ENCODE assay signal across 8 cellular contexts in the genomic region with DNA sequence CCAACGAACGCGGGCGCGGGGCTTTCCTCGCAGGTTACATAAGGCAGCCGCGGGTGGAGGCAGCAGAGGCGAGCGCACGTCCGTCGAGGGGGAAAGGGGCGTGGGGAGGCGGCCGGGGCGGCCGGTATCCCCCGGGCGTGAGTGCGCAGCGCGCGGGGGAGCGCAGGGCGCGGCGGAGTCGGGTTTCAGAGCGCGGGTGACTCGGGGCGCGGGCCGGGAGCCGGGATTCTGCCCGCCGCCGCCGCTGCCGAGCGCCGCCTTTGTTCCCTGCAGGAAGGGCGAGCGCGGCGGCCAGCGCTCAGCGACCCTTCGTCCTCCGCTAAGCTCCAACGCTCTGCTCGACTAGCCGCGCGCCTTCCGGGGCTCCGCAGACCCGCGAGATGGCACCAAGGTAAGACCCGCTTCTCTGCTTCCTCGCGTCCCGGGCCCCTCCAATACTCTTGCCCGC. TPM values are rescaled to one million over a fixed set of nuclear protein-coding genes. Genes with fewer than 3 reads are reported as not detected.
DNase-seq lines count a peak whose midpoint lies in the region; ATAC-seq, FAIRE-seq and TF ChIP-seq lines count a peak whose summit lies in the region.

TSS of gene COL15A1 (plus strand) at position 226 of the 448 bp plus-strand sequence. CDS start at position 381, 155 bp downstream.

- no peak for ATAC-seq in GM18868 (IDR thresholded peaks at IDR 0.05; ENCODE audit: unreplicated experiment)
- no peak for ATAC-seq in GM21528 (IDR thresholded peaks at IDR 0.05; ENCODE audit: low FRiP score, unreplicated experiment)

- H3K9me3 Mint-ChIP-seq in T-helper 2 cell treated with Interferon-gamma antibody and Interleukin-4, amounts not matched to agents 5 μg/mL and 100 μg/mL, for 36 hours: no peaks in the 10 kb centered on the region

- DNase-seq in GM12891 (ENCODE audit: insufficient read length, low spot score) (peak; percentile 19), cardiac septum (ENCODE audit: low spot score) (no peak), retina (peak; percentile 80), KBM-7 (no peak), midbrain (lab: John Stamatoyannopoulos, UW) (no peak)
- DNase-seq in T-helper 2 cell treated with Interferon-gamma antibody and Interleukin-4, amounts not matched to agents 5 μg/mL and 100 μg/mL, for 36 hours (ENCODE audit: low spot score): no peak

- no peaks in the 10 kb centered on the region for H3K36me3 Mint-ChIP-seq in T-helper 2 cell treated with Interferon-gamma antibody and Interleukin-4, amounts not matched to agents 5 μg/mL and 100 μg/mL, for 36 hours (ENCODE audit: low read depth)

- H3K4me3 Mint-ChIP-seq in T-helper 2 cell treated with Interferon-gamma antibody and Interleukin-4, amounts not matched to agents 5 μg/mL and 100 μg/mL, for 36 hours: peak within 1 kb of the TSS; percentile 38

- no peak for TF ChIP-seq POLR2A in GM12891 (IDR thresholded peaks at IDR 0.05; ENCODE audit: low read depth, low read length)

- intact Hi-C loops in cardiac septum (cut with DNase I): no loop called here

- H3K4me1 Mint-ChIP-seq in T-helper 2 cell treated with Interferon-gamma antibody and Interleukin-4, amounts not matched to agents 5 μg/mL and 100 μg/mL, for 36 hours (ENCODE audit: low read depth): peaks cover 5% of the 10 kb centered on the region

- peaks cover 83% of the 10 kb centered on the region for H3K27me3 Mint-ChIP-seq in T-helper 2 cell treated with Interferon-gamma antibody and Interleukin-4, amounts not matched to agents 5 μg/mL and 100 μg/mL, for 36 hours (ENCODE audit: low read depth)

- FAIRE-seq in GM12891 (lab: Jason Lieb, UNC): no peak

- in situ Hi-C loops in KBM-7 (cut with MboI; ENCODE audit: low pct_unique_long_range_greater_than_20kb, low sequenced_read_pairs): no loop called here

- H3K27ac Mint-ChIP-seq in T-helper 2 cell treated with Interferon-gamma antibody and Interleukin-4, amounts not matched to agents 5 μg/mL and 100 μg/mL, for 36 hours: no peak within 1 kb of the TSS

TF ChIP-seq in GM12891, 5 proteins besides CTCF, POLR2A, EP300 and RAD21:
- TF ChIP-seq SPI1 (IDR thresholded peaks at IDR 0.05; ENCODE audit: low read depth, low read length) (no peak), POLR2AphosphoS5 (IDR thresholded peaks at IDR 0.05; ENCODE audit: low read depth, low read length) (no peak), POU2F2 (IDR thresholded peaks at IDR 0.05; ENCODE audit: low read depth, low read length) (no peak), PAX5 (IDR thresholded peaks at IDR 0.05; ENCODE audit: insufficient read depth, low read length, severe bottlenecking) (no peak), TAF1 (IDR thresholded peaks at IDR 0.05; ENCODE audit: low read depth, low read length) (no peak)

RNA-seq across cellular contexts. Expression of gene COL15A1, which starts in this region (rescaled TPM):
- polyA plus RNA-seq in GM12891 (2012; ENCODE audit: low read depth, missing spikeins): not detected
- 49.4 TPM for total RNA-seq in cardiac septum

Comparison
In these comparisons a context has a peak if more than half of its experiments do, and no peak if none do; other contexts are left out.
1. DNase-seq: peak in GM12891 (single experiment) and retina (single experiment); none in T-helper 2 cell treated with Interferon-gamma antibody and Interleukin-4, amounts not matched to agents 5 μg/mL and 100 μg/mL, for 36 hours (single experiment), cardiac septum (single experiment), KBM-7 (single experiment) and midbrain (single experiment).